ENCODE assay signal across 8 cellular contexts in the genomic region with DNA sequence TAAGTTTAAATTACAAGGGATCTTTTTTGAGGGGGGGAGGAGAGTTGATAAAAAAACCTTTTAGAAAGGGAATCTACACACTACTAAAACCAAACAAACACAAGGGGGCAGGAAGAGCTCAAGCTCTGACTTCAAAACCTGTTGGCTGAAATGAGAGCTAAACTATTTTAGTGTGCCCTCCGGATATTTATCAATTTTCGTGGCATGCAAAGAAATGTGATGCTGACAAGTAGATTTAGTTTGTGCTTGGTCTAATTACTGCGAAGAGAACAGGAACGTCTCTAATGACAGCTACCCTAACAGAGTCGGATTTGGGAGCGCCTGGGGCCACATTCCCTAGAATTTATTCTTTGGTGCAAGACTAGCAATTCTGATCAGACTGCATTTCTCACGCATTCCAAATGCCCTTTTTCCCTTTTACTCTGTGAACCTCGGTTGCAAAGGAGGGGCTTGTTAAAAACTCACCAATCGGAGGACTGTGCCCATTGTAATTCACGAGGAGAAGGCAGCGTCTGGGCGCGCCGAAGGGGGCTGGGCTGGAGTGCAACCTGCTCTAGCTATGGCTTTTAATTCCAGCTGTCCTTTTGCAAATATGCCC. TPM values are rescaled to one million over a fixed set of nuclear protein-coding genes. Genes with fewer than 3 reads are reported as not detected.
DNase-seq lines count a peak whose midpoint lies in the region; ATAC-seq and TF ChIP-seq lines count a peak whose summit lies in the region.

No MANE protein-coding gene starts in this region.

- no peaks in the 10 kb centered on the region for H3K9me3 ChIP-seq in A673 (ENCODE audit: low read depth, low read length, poor library complexity, severe bottlenecking)
- no peaks in the 10 kb centered on the region for H3K9me3 ChIP-seq in body of pancreas

- intact Hi-C loops in A673 (cut with micrococcal nuclease; ENCODE audit: unreplicated experiment) (loop anchor here (1.0 kb wide), 2 partner anchors 77 to 186 kb away; no protein-coding TSS in a partner anchor), body of pancreas (cut with DNase I) (no loop called here)

- CTCF ChIA-PET in A673 (lab: Charles Lee), result interaction anchor here (0.6 to 1.8 kb wide), 9 partner anchors 15 to 229 kb away, joined by 3 to 12 read pairs (median 5); no protein-coding TSS in a partner anchor

- H3K4me3 ChIP-seq in A673 (ENCODE audit: low read depth, low read length, poor library complexity, severe bottlenecking), result peak overlapping the region; percentile 65
- no peak overlapping the region for H3K4me3 ChIP-seq in KMS-11 (IDR thresholded peaks at IDR 0.05; ENCODE audit: insufficient read depth, low read depth, low read length)
- H3K4me3 ChIP-seq in body of pancreas, result peak overlapping the region; percentile 8 to 71
- H3K4me3 ChIP-seq in urinary bladder (ENCODE audit: low read depth, low read length), result peak overlapping the region; percentile 43

- no peak for TF ChIP-seq POLR2A in body of pancreas (IDR thresholded peaks at IDR 0.05)

- H3K27ac ChIP-seq in A673 (ENCODE audit: low read depth, low read length, poor library complexity, severe bottlenecking) (no peak overlapping the region), KMS-11 (no peak overlapping the region), body of pancreas (peak overlapping the region in 3 of 4 donors; percentile 24 to 73 (median 29)), urinary bladder (ENCODE audit: low read depth) (no peak overlapping the region)

- H3K36me3 ChIP-seq in A673 (ENCODE audit: insufficient read depth, low read length, poor library complexity, severe bottlenecking) (no peaks in the 10 kb centered on the region), KMS-11 (ENCODE audit: insufficient read depth) (no peaks in the 10 kb centered on the region), body of pancreas (replicated peaks in 1 of 2; ENCODE audit: insufficient read depth in 1 of 2, low read depth in 2 of 2) (no peaks in the 10 kb centered on the region), urinary bladder (ENCODE audit: insufficient read depth) (no peaks in the 10 kb centered on the region)

- POLR2A ChIA-PET in A673 (lab: Charles Lee; ENCODE audit: low non-redundant PET), result interaction anchor here (0.6 kb wide), 4 partner anchors 9 to 960 kb away, joined by 3 read pairs; no protein-coding TSS in a partner anchor

- H2AFZ ChIP-seq in KMS-11 (ENCODE audit: low read depth), result peak overlapping the region; percentile 88

- no peaks in the 10 kb centered on the region for H4K20me1 ChIP-seq in KMS-11 (ENCODE audit: insufficient read depth)

- BruUV-seq in A673 (replicated peaks; lab: Mats Ljungman, UMichigan), result no TSS peak

- TF ChIP-seq CTCF in A673 (conservative IDR thresholded peaks at IDR 0.05; ENCODE audit: low read depth, low read length) (peak; percentile 70), KMS-11 (conservative IDR thresholded peaks at IDR 0.05; ENCODE audit: low read depth, low read length) (peak; percentile 47), body of pancreas (IDR thresholded peaks at IDR 0.05) (peak; percentile 16 to 68 (median 59))

- 0 to 2% methylated on average over 14 of the region's 14 CpGs for WGBS in body of pancreas, 2 donors
- under 1% methylated on average over 14 of the region's 14 CpGs for WGBS in urinary bladder

- H3K27me3 ChIP-seq in A673 (replicated peaks; ENCODE audit: insufficient read depth, low read depth, low read length, poor library complexity), result no peaks in the 10 kb centered on the region
- H3K27me3 ChIP-seq in KMS-11 (ENCODE audit: insufficient read depth, low read depth), result no peaks in the 10 kb centered on the region
- peaks cover 0 to 4% of the 10 kb centered on the region in 2 donors for H3K27me3 ChIP-seq in body of pancreas

- ATAC-seq in body of pancreas (peak; percentile 43), left lobe of liver (peak; percentile 68), GM19324 (IDR thresholded peaks at IDR 0.05; ENCODE audit: low FRiP score, unreplicated experiment) (no peak), HG03045 (IDR thresholded peaks at IDR 0.05; ENCODE audit: unreplicated experiment) (no peak)

- H3K4me2 ChIP-seq in KMS-11, result peak overlapping the region; percentile 70

- DNase-seq in A673 (ENCODE audit: low spot score), result peak; percentile 91
- DNase-seq in body of pancreas, result peak in 3 of 4 donors; percentile 18 to 49 (median 24)
- no peak for DNase-seq in left lobe of liver (ENCODE audit: low spot score)
- DNase-seq in activated T-cell treated with anti-CD3 and anti-CD28 coated beads for 4 hours, result no peak

- no peaks in the 10 kb centered on the region for H3K79me2 ChIP-seq in KMS-11 (ENCODE audit: insufficient read depth, low read depth)

- no peak overlapping the region; the same call in 1 of the 2 replicates for H3K9ac ChIP-seq in KMS-11

- H3K4me1 ChIP-seq in A673 (ENCODE audit: insufficient read depth, low read length, poor library complexity, severe bottlenecking) (peaks cover 11% of the 10 kb centered on the region), KMS-11 (ENCODE audit: low read depth, poor library complexity, severe bottlenecking) (no peaks in the 10 kb centered on the region), body of pancreas (peaks cover 25% of the 10 kb centered on the region), urinary bladder (ENCODE audit: insufficient read depth) (no peaks in the 10 kb centered on the region)

RNA-seq across cellular contexts. Expression of a gene that starts 0.8 kb away (rescaled TPM):
- 3.8 and 4.5 TPM in 2 replicates for total RNA-seq in A673 (2021)
- 10 to 100 TPM; 12.5 to 17.9 TPM for total RNA-seq in body of pancreas
- total RNA-seq in left lobe of liver, result 2.0 TPM
- total RNA-seq in urinary bladder, result 21.5 TPM
- 0.18 TPM for polyA plus RNA-seq in urinary bladder

Comparison
In these comparisons a context has a peak if more than half of its experiments do, and no peak if none do; other contexts are left out.
1. DNase-seq: peak in A673 (single experiment) and body of pancreas (3 of 4); none in left lobe of liver (single experiment) and activated T-cell treated with anti-CD3 and anti-CD28 coated beads for 4 hours (single experiment).
2. H3K27ac ChIP-seq: peak in body of pancreas (3 of 4); none in A673 (single experiment), KMS-11 (single experiment) and urinary bladder (single experiment).
3. ATAC-seq: peak in body of pancreas (single experiment) and left lobe of liver (single experiment); none in GM19324 (single experiment) and HG03045 (single experiment).
4. Peak in every context shown above with its lines, with median percentiles within 50 percentile points of each other: CTCF ChIP-seq.